30 cellular contexts compared by ENCODE assay signal in the genomic region with DNA sequence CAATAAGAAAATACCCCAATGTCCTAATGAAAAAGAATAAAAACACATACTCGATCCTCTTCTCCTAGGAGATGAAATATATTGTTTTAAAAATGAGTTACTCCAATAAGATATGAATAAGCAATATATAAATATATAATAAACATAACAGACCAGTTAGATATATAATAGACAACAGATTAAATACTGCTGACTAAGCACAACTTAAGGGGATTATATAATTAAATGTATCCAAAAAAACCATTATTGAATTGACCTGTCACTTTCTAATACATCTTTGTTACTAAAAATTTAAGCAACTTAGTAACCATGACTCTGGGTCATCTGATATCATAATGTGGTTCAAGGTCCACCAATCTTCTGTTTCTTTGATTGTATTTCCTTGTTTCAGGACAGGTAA.
"Had no signal": no experiment of that assay in that cellular context is flagged by ENCODE, and none has a peak within 500 bp of the region (broad histone marks: within the 10 kb centered on the region; RNA-seq: fewer than 3 reads in every experiment).

No MANE protein-coding gene starts in this region.

- ATAC-seq: activated CD4-positive, alpha-beta T cell treated with anti-CD3 and anti-CD28 coated beads for 36 hours; activated CD8-positive, alpha-beta T cell treated with anti-CD3 and anti-CD28 coated beads, Interleukin-2, amount 10 ng/mL, durations not matched to agents 7 days and 5 days; activated naive CD4-positive, alpha-beta T cell treated with anti-CD3 and anti-CD28 coated beads, Interleukin-2, amount 50 U/mL, for 72 hours; activated T-cell treated with anti-CD3 and anti-CD28 coated beads, Interleukin-2, amount 50 U/mL, for 72 hours; esophagus mucosa; heart left ventricle; T-helper 17 cell had no signal

- H3K4me3 ChIP-seq: ascending aorta, breast epithelium, cardiac muscle cell, coronary artery, dorsolateral prefrontal cortex, heart left ventricle had no signal

- H3K36me3 ChIP-seq: breast epithelium had no signal

- H3K4me1 ChIP-seq: ascending aorta, breast epithelium, heart left ventricle had no signal

- DNase-seq: activated CD4-positive, alpha-beta memory T cell treated with anti-CD3 and anti-CD28 coated beads for 36 hours; activated CD4-positive, alpha-beta T cell treated with anti-CD3 and anti-CD28 coated beads for 36 hours; activated CD4-positive, alpha-beta T cell treated with anti-CD3 and anti-CD28 coated beads, Interleukin-2, amount 10 ng/mL, durations not matched to agents 24 days and 14 days; activated CD4-positive, CD25-positive, alpha-beta regulatory T cell; activated CD4-positive, CD25-positive, alpha-beta regulatory T cell treated with anti-CD3 and anti-CD28 coated beads, Interleukin-2, amount 50 U/mL, for 72 hours; activated CD8-positive, alpha-beta memory T cell treated with anti-CD3 and anti-CD28 coated beads, Interleukin-2, amount 50 U/mL, for 48 hours; activated CD8-positive, alpha-beta T cell treated with anti-CD3 and anti-CD28 coated beads, Interleukin-2, amount 10 ng/mL, durations not matched to agents 7 days and 5 days; activated gamma-delta T cell; activated naive CD4-positive, alpha-beta T cell; activated naive CD4-positive, alpha-beta T cell treated with anti-CD3 and anti-CD28 coated beads, Interleukin-2, amount 10 ng/mL, durations not matched to agents 7 days and 5 days; activated naive CD8-positive, alpha-beta T cell treated with anti-CD3 and anti-CD28 coated beads, Interleukin-2, amount 10 ng/mL, durations not matched to agents 7 days and 5 days; activated T-cell treated with anti-CD3 and anti-CD28 coated beads for 4 hours; activated T-cell treated with anti-CD3 and anti-CD28 coated beads, Interleukin-2, amount 50 U/mL, for 24 hours; activated T-cell treated with anti-CD3 and anti-CD28 coated beads, Interleukin-2, amount 50 U/mL, for 72 hours; dorsolateral prefrontal cortex; effector memory CD4-positive, alpha-beta T cell; endodermal cell; foreskin fibroblast; glutamatergic neuron; heart left ventricle; T-helper 1 cell; T-helper 17 cell; T1000 had no signal

- H3K27ac ChIP-seq: ascending aorta, breast epithelium, cardiac muscle cell, coronary artery, dorsolateral prefrontal cortex, heart left ventricle had no signal

- H3K27me3 ChIP-seq: ascending aorta, breast epithelium, cardiac muscle cell, dorsolateral prefrontal cortex, heart left ventricle had no signal

- FAIRE-seq: frontal cortex had no signal
